In the genomic region with DNA sequence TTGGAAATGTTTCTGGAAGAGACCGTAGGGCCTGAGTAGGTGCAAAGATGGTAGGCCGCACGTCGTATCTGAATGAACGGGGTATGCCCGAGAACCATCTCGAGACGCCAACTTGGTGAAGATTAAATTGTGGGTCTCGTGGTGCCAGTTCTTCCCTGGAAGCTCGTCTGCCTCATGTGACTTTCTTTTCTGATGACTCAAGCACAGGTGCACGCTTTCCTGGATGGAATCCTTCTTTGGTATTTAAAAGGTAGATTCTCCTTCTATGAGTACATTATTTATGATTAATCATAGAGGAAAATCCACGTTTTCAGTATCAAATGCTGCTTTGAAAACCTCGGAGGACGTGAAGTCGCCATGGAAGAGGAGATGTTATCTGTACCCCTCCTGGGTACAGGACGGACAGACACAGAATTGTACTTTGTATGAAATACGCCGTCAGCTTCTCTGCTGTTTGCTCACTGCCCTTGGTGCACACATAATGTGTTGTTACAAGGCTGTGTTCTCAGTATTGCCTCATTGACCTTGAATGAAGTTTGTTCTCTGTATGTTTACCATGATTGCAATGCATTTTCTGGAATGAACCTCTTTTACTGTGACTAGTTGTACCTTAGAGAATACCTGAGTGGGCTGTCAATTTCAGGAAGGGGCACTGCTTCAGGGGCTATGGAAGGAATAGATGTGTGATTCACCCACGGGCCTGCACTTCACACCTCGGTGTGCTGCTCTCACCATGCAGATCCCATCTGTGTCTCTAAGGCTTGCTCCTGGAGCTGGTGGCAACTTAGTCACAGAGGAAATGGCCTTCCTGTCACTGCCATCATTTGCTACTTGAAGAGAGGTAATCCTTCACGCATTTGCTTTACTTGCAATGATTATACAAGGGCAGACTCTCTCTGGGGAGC, we compare ENCODE assay signal across 1 cellular context.
TF ChIP-seq lines count a peak whose summit lies in the region.

No MANE protein-coding gene starts in this region.

TF ChIP-seq in HepG2, 621 proteins besides CTCF, POLR2A, EP300 and RAD21 (continued from another document and continues in another):
- TF ChIP-seq KIAA2018 (CRISPR knock-in tag; IDR thresholded peaks at IDR 0.05; ENCODE audit: borderline replicate concordance), result no peak
- TF ChIP-seq CENPT (CRISPR knock-in tag; IDR thresholded peaks at IDR 0.05; ENCODE audit: low read depth), result no peak
- no peak for TF ChIP-seq ZNF138 (CRISPR knock-in tag; IDR thresholded peaks at IDR 0.05; ENCODE audit: low read depth)
- TF ChIP-seq ARHGAP35 (CRISPR knock-in tag; IDR thresholded peaks at IDR 0.05; ENCODE audit: borderline replicate concordance), result no peak
- no peak for TF ChIP-seq FIP1L1 (IDR thresholded peaks at IDR 0.05; ENCODE audit: borderline replicate concordance, insufficient read depth, low read depth, low read length)
- no peak for TF ChIP-seq JUNB (CRISPR knock-in tag; IDR thresholded peaks at IDR 0.05; ENCODE audit: borderline replicate concordance)
- TF ChIP-seq TCF12 (IDR thresholded peaks at IDR 0.05), result no peak
- no peak for TF ChIP-seq TCF12 (CRISPR knock-in tag; IDR thresholded peaks at IDR 0.05)
- no peak for TF ChIP-seq SP2 (CRISPR knock-in tag; IDR thresholded peaks at IDR 0.05)
- no peak for TF ChIP-seq BRCA1 (CRISPR knock-in tag; IDR thresholded peaks at IDR 0.05)
- no peak for TF ChIP-seq ZNF841 (CRISPR knock-in tag; IDR thresholded peaks at IDR 0.05; ENCODE audit: borderline replicate concordance)
- TF ChIP-seq PCBP2 (optimal IDR thresholded peaks at IDR 0.05; ENCODE audit: low read depth, low read length, poor library complexity, severe bottlenecking), result no peak
- no peak for TF ChIP-seq ZFP90 (CRISPR knock-in tag; IDR thresholded peaks at IDR 0.05; ENCODE audit: borderline replicate concordance)
- TF ChIP-seq ZNF577 (CRISPR knock-in tag; IDR thresholded peaks at IDR 0.05; ENCODE audit: borderline replicate concordance, low read depth), result no peak
- TF ChIP-seq SMC3 (IDR thresholded peaks at IDR 0.05; ENCODE audit: low read length), result no peak
- TF ChIP-seq HMG20B (CRISPR knock-in tag; conservative IDR thresholded peaks at IDR 0.05), result peak; percentile 97
- TF ChIP-seq PAF1 (CRISPR knock-in tag; IDR thresholded peaks at IDR 0.05), result no peak
- TF ChIP-seq ZNF142 (CRISPR knock-in tag; IDR thresholded peaks at IDR 0.05), result no peak
- no peak for TF ChIP-seq NCOR1 (IDR thresholded peaks at IDR 0.05; ENCODE audit: borderline replicate concordance, low read length)
- TF ChIP-seq ATF2 (CRISPR knock-in tag; IDR thresholded peaks at IDR 0.05), result peak; percentile 46; the same call in 1 of the 2 replicates
- TF ChIP-seq ZNF678 (CRISPR knock-in tag; IDR thresholded peaks at IDR 0.05), result no peak
- TF ChIP-seq ZBTB26 (CRISPR knock-in tag; IDR thresholded peaks at IDR 0.05; ENCODE audit: borderline replicate concordance), result no peak
- TF ChIP-seq ZFP91 (CRISPR knock-in tag; IDR thresholded peaks at IDR 0.05; ENCODE audit: borderline replicate concordance), result no peak; the same call in 1 of the 2 replicates
- TF ChIP-seq MEF2D (CRISPR knock-in tag; IDR thresholded peaks at IDR 0.05), result no peak
- TF ChIP-seq BHLHE40 (IDR thresholded peaks at IDR 0.05; ENCODE audit: low read length), result peak; percentile 83
- no peak for TF ChIP-seq HDAC6 (IDR thresholded peaks at IDR 0.05; ENCODE audit: low read depth, low read length)
- TF ChIP-seq AKNA (CRISPR knock-in tag; IDR thresholded peaks at IDR 0.05; ENCODE audit: borderline replicate concordance), result no peak
- no peak for TF ChIP-seq KDM6A (CRISPR knock-in tag; IDR thresholded peaks at IDR 0.05; ENCODE audit: low read depth)
